ENCODE assay signal across 19 cellular contexts in genomic region chr10:51763746-51764145, GRCh38.
DNase-seq lines count a peak whose midpoint lies in the region; ATAC-seq, FAIRE-seq and TF ChIP-seq lines count a peak whose summit lies in the region.
"Had no signal": no experiment of that assay in that cellular context is flagged by ENCODE, and none has a peak within 500 bp of the region (broad histone marks: within the 10 kb centered on the region; RNA-seq: fewer than 3 reads in every experiment).

No MANE protein-coding gene starts in this region.

- ATAC-seq in GM18867 (IDR thresholded peaks at IDR 0.05; ENCODE audit: unreplicated experiment) = no peak
- ATAC-seq: CD8-positive, alpha-beta T cell had no signal

- no peaks in the 10 kb centered on the region for H3K36me3 ChIP-seq in bronchial epithelial cell (ENCODE audit: control insufficient read depth, insufficient read depth, low read length)
- H3K36me3 ChIP-seq: BLaER1 treated with 17β-estradiol and CSF1 and Interleukin-3, amounts not matched to agents 10 nM and 100 nM had no signal

- TF ChIP-seq CTCF in bronchial epithelial cell (IDR thresholded peaks at IDR 0.05; ENCODE audit: insufficient read depth, low read length, severe bottlenecking) = no peak
- TF ChIP-seq CTCF in foreskin fibroblast (IDR thresholded peaks at IDR 0.05; ENCODE audit: low read depth, low read length) = no peak

- H3K4me3 ChIP-seq in bronchial epithelial cell (ENCODE audit: low read depth, low read length) (no peak overlapping the region), foreskin fibroblast (ENCODE audit: low read depth in 1 of 2, low read length in 2 of 2) (no peak overlapping the region)
- H3K4me3 ChIP-seq: BLaER1 treated with 17β-estradiol and CSF1 and Interleukin-3, amounts not matched to agents 10 nM and 100 nM had no signal

- no peaks in the 10 kb centered on the region for H3K27me3 ChIP-seq in bronchial epithelial cell (ENCODE audit: control insufficient read depth, insufficient read depth, low read length)
- H3K27me3 ChIP-seq: BLaER1 treated with 17β-estradiol and CSF1 and Interleukin-3, amounts not matched to agents 10 nM and 100 nM had no signal

- DNase-seq in bronchial epithelial cell (ENCODE audit: low read depth) (peak; percentile 32), foreskin melanocyte (peak; percentile 35), foreskin fibroblast (no peak)
- no peak for DNase-seq in activated CD4-positive, alpha-beta T cell treated with anti-CD3 and anti-CD28 coated beads for 48 hours
- DNase-seq: 8988T; ACHN; AML-193; Caco-2; Calu3; CD4-positive, alpha-beta T cell; CD8-positive, alpha-beta T cell; DMS79 treated with DMSO at 0.1 percent for 48 hours; GF-D8 had no signal

- no peak for FAIRE-seq in bronchial epithelial cell (lab: Jason Lieb, UNC)
- FAIRE-seq: A204.1, D721Med, G401.6, GM12891 had no signal

Comparison
In these comparisons a context has a peak if more than half of its experiments do, and no peak if none do; other contexts are left out.
1. DNase-seq: peak in bronchial epithelial cell (single experiment) and foreskin melanocyte (single experiment); none in activated CD4-positive, alpha-beta T cell treated with anti-CD3 and anti-CD28 coated beads for 48 hours (single experiment) and foreskin fibroblast (0 of 2).